ENCODE assay signal across 8 cellular contexts in the genomic region with DNA sequence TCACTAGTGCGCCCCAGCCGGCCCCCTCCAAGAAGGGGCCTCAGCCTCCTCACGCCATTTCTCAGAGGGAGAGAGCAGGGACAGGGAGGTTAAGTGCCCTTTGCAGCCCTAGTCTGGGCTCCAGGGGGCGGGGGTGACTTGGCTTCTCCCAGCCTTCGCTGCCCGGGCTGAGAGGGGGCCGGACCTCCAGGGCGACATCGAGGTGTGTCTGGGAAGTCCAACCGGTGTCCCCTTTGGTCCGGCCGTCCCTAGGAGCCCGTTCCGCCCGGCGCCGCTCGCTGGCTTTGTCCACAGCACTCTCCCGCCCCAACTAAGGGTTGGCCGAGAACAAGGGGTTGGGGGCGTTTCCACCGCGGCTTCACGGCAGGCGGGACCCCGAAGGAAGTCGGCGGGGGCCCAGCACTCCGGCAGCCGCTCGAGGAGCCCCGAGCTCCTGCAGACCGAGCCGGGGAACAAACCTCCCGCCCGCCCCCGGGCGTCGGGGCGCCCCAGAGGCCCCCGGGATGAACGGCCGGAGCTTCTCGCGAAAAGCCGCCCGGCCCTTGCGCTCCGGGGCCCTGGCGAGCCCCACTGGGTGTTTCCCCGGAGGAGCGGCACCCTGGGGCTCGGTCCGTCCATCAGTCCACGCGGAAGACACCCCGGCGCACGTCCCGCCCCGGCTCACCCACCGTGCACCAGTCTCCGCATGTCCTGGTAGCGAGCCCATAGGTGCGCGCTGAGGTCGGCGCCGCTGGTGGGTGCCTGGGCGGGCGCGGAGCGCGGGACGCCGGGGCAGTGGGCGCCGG. TPM values are rescaled to one million over a fixed set of nuclear protein-coding genes. Genes with fewer than 3 reads are reported as not detected.
DNase-seq lines count a peak whose midpoint lies in the region; ATAC-seq and TF ChIP-seq lines count a peak whose summit lies in the region.

No MANE protein-coding gene starts in this region.

- H3K9me2 ChIP-seq in PC-3 (replicated peaks; ENCODE audit: low read length): no peaks in the 10 kb centered on the region

- H3K4me2 ChIP-seq in PC-3 (ENCODE audit: low read length): peak overlapping the region; percentile 87

- ATAC-seq in PC-3: peak; percentile 3
- peak; percentile 2 for ATAC-seq in stimulated activated naive CD8-positive, alpha-beta T cell treated with anti-CD3 and anti-CD28 coated beads, Interleukin-15, Interleukin-2, amounts not matched to agents 100 U/mL and 50 U/mL, for 24 hours
- no peak for ATAC-seq in GM18517 (IDR thresholded peaks at IDR 0.05; ENCODE audit: unreplicated experiment)

- no peaks in the 10 kb centered on the region for H3K27me3 ChIP-seq in PC-3 (ENCODE audit: low read length)

- peaks cover 15% of the 10 kb centered on the region for H4K20me1 ChIP-seq in PC-3 (ENCODE audit: low read length)

- peaks cover 39% of the 10 kb centered on the region for H3K4me1 ChIP-seq in PC-3 (ENCODE audit: insufficient read depth, low read length)

- DNase-seq in NCI-H748 (lab: John Stamatoyannopoulos, UW; ENCODE audit: unreplicated experiment) (peak; percentile 32), NCI-H748 treated with DMSO at 0.1 percent for 48 hours (lab: John Stamatoyannopoulos, UW) (no peak), PC-3 (peak; percentile 20), left kidney (ENCODE audit: low read depth, low spot score) (peak; percentile 76), amygdala (lab: John Stamatoyannopoulos, UW) (no peak)
- DNase-seq in central memory CD4-positive, alpha-beta T cell: peak; percentile 7
- DNase-seq in stimulated activated naive CD8-positive, alpha-beta T cell treated with anti-CD3 and anti-CD28 coated beads, Interleukin-15, Interleukin-2, amounts not matched to agents 100 U/mL and 50 U/mL, for 24 hours: peak; percentile 43

- H3F3A ChIP-seq in PC-3 (ENCODE audit: low read length, unreplicated experiment): no peaks in the 10 kb centered on the region

- POLR2A ChIA-PET in PC-3 (lab: Charles Lee; ENCODE audit: unreplicated experiment): no interaction called here

- peak overlapping the region; percentile 70 for H2AFZ ChIP-seq in PC-3 (ENCODE audit: low read length)

- peak overlapping the region; percentile 76 for H3K4me3 ChIP-seq in PC-3 (ENCODE audit: low read length)

- H3K79me2 ChIP-seq in PC-3 (ENCODE audit: low read length): peaks cover 59% of the 10 kb centered on the region

- TF ChIP-seq CTCF in PC-3 (conservative IDR thresholded peaks at IDR 0.05; ENCODE audit: low read depth, low read length): no peak

- no peaks in the 10 kb centered on the region for H3K9me3 ChIP-seq in PC-3 (ENCODE audit: low read length)

- no peak overlapping the region for H3K27ac ChIP-seq in PC-3 (ENCODE audit: low read length)

- peak overlapping the region; percentile 79 for H3K9ac ChIP-seq in PC-3 (ENCODE audit: low read length)

- BruUV-seq in PC-3 (replicated peaks; lab: Mats Ljungman, UMichigan): no TSS peak

- intact Hi-C loops in PC-3 (cut with micrococcal nuclease): loop anchor here (2.0 to 10.0 kb wide), 2 partner anchors 60 to 152 kb away; a partner anchor contains a TSS

- CTCF ChIA-PET in PC-3 (lab: Charles Lee): no interaction called here

- H3K36me3 ChIP-seq in PC-3 (ENCODE audit: low read depth, low read length): peaks cover 3% of the 10 kb centered on the region

RNA-seq across cellular contexts. Expression of a gene that starts 0.6 kb away (rescaled TPM):
- 229 and 263 TPM in 2 replicates for total RNA-seq in PC-3 (2014; rRNA removed)

RNA-seq across cellular contexts. Expression of a gene that starts 3.4 kb away (rescaled TPM):
- total RNA-seq in PC-3 (2014; rRNA removed): 14.5 and 26.1 TPM in 2 replicates

RNA-seq across cellular contexts. Expression of a gene that starts 37.9 kb away (rescaled TPM):
- 0.33 TPM in 1 of 2 replicates, not detected in the other for total RNA-seq in PC-3 (2014; rRNA removed)

Comparison
In these comparisons a context has a peak if more than half of its experiments do, and no peak if none do; other contexts are left out.
1. DNase-seq: peak in NCI-H748 (single experiment), PC-3 (single experiment), central memory CD4-positive, alpha-beta T cell (single experiment), left kidney (single experiment) and stimulated activated naive CD8-positive, alpha-beta T cell treated with anti-CD3 and anti-CD28 coated beads, Interleukin-15, Interleukin-2, amounts not matched to agents 100 U/mL and 50 U/mL, for 24 hours (single experiment); none in NCI-H748 treated with DMSO at 0.1 percent for 48 hours (single experiment) and amygdala (0 of 56).